ENCODE assay signal across 31 cellular contexts in the genomic region with DNA sequence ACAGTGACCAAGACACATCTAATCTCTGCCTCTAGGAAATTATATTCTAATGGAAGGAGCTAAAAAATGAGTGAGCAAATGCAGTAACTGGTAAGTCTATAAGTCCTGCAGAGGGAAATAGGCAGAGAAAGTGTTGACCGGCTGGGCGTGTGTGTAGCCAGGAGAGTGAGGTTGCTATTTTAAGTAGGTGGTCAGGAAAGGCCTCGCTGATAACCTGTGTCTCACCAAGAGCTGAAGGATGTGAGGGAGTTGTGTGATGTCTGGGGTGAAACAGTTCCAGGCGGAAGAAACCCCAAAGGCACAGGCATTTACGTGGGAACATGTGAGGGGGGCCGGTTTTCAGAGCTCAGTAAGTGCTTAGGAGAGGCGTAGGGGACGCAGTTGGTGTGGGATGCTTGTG. TPM values are rescaled to one million over a fixed set of nuclear protein-coding genes. Genes with fewer than 3 reads are reported as not detected.
"Had no signal": no experiment of that assay in that cellular context is flagged by ENCODE, and none has a peak within 500 bp of the region (broad histone marks: within the 10 kb centered on the region; RNA-seq: fewer than 3 reads in every experiment).

No MANE protein-coding gene starts in this region.

- H3K27ac ChIP-seq: body of pancreas, coronary artery, dorsolateral prefrontal cortex, VCaP had no signal

- H3K27ac Mint-ChIP-seq: activated CD8-positive, alpha-beta T cell treated with anti-CD3 and anti-CD28 coated beads for 36 hours; activated naive CD8-positive, alpha-beta T cell; activated T-helper 17 cell treated with anti-CD3 and anti-CD28 coated beads, Interleukin-2, amount 50 U/mL, for 72 hours; dendritic cell treated with granulocyte-macrophage colony-stimulating factor and Interleukin-4, amounts not matched to agents 40 ng/mL and 50 ng/mL, for 4 days; endodermal cell; WTC11 had no signal

- H3K27me3 Mint-ChIP-seq: dendritic cell treated with granulocyte-macrophage colony-stimulating factor and Interleukin-4, amounts not matched to agents 40 ng/mL and 50 ng/mL, for 4 days had no signal

- FAIRE-seq: frontal cortex, TTC549 had no signal

- H3K36me3 Mint-ChIP-seq: activated naive CD8-positive, alpha-beta T cell had no signal

- H3K9me3 Mint-ChIP-seq: dendritic cell treated with granulocyte-macrophage colony-stimulating factor and Interleukin-4, amounts not matched to agents 40 ng/mL and 50 ng/mL, for 4 days had no signal

- DNase-seq: activated CD4-positive, alpha-beta T cell treated with anti-CD3 and anti-CD28 coated beads for 1 hour; activated CD4-positive, alpha-beta T cell treated with anti-CD3 and anti-CD28 coated beads for 4 hours; activated CD4-positive, alpha-beta T cell treated with anti-CD3 and anti-CD28 coated beads, Interleukin-2, amount 50 U/mL, for 1 hour; activated CD4-positive, alpha-beta T cell treated with anti-CD3 and anti-CD28 coated beads, Interleukin-2, amount 50 U/mL, for 48 hours; activated CD8-positive, alpha-beta memory T cell treated with anti-CD3 and anti-CD28 coated beads for 24 hours; activated CD8-positive, alpha-beta T cell treated with anti-CD3 and anti-CD28 coated beads for 36 hours; activated effector memory CD4-positive, alpha-beta T cell treated with Interleukin-2 at 50 U/mL for 16 hours; activated gamma-delta T cell treated with Interleukin-2 at 50 U/mL for 16 hours; activated naive CD4-positive, alpha-beta T cell treated with anti-CD3 and anti-CD28 coated beads, Interleukin-2, amount 50 U/mL, for 16 hours; activated naive CD4-positive, alpha-beta T cell treated with Interleukin-2 at 50 U/mL for 16 hours; activated T-cell treated with anti-CD3 and anti-CD28 coated beads, Interleukin-2, amount 50 U/mL, for 4 hours; amniotic stem cell; anterior cingulate cortex; body of pancreas; dorsolateral prefrontal cortex; effector memory CD4-positive, alpha-beta T cell; endodermal cell; foreskin fibroblast; glutamatergic neuron; T-helper 2 cell had no signal

- H3K27me3 ChIP-seq: body of pancreas, dorsolateral prefrontal cortex had no signal

- H3K4me1 ChIP-seq: body of pancreas had no signal

- ATAC-seq: activated CD8-positive, alpha-beta T cell treated with anti-CD3 and anti-CD28 coated beads for 36 hours; activated T-cell treated with anti-CD3 and anti-CD28 coated beads, Interleukin-2, amount 50 U/mL, for 4 hours; activated T-helper 17 cell treated with anti-CD3 and anti-CD28 coated beads, Interleukin-2, amount 50 U/mL, for 72 hours; body of pancreas; esophagus mucosa; WTC11 had no signal

- H3K4me3 Mint-ChIP-seq: activated CD8-positive, alpha-beta T cell treated with anti-CD3 and anti-CD28 coated beads for 36 hours; activated naive CD8-positive, alpha-beta T cell; activated T-cell treated with anti-CD3 and anti-CD28 coated beads, Interleukin-2, amount 50 U/mL, for 4 hours; activated T-helper 17 cell treated with anti-CD3 and anti-CD28 coated beads, Interleukin-2, amount 50 U/mL, for 72 hours; central memory CD8-positive, alpha-beta T cell; dendritic cell treated with granulocyte-macrophage colony-stimulating factor and Interleukin-4, amounts not matched to agents 40 ng/mL and 50 ng/mL, for 4 days; endodermal cell; WTC11 had no signal

- H3K9me3 ChIP-seq: body of pancreas had no signal

- H3K4me1 Mint-ChIP-seq: activated T-helper 17 cell treated with anti-CD3 and anti-CD28 coated beads, Interleukin-2, amount 50 U/mL, for 72 hours; WTC11 had no signal

- H3K4me3 ChIP-seq: body of pancreas, coronary artery, dorsolateral prefrontal cortex had no signal

RNA-seq across cellular contexts. Expression of gene BAMBI, which starts 54.8 kb away (rescaled TPM):
- total RNA-seq: activated T-helper 17 cell treated with anti-CD3 and anti-CD28 coated beads, Interleukin-2, amount 50 U/mL, for 72 hours; T-helper 1 cell treated with Interleukin-12 subunit alpha and Interleukin-12 subunit beta and Interleukin-4 antibody, amounts not matched to agents 30 ng/mL and 1 ng/mL, for 36 hours had no signal
